In the genomic region with DNA sequence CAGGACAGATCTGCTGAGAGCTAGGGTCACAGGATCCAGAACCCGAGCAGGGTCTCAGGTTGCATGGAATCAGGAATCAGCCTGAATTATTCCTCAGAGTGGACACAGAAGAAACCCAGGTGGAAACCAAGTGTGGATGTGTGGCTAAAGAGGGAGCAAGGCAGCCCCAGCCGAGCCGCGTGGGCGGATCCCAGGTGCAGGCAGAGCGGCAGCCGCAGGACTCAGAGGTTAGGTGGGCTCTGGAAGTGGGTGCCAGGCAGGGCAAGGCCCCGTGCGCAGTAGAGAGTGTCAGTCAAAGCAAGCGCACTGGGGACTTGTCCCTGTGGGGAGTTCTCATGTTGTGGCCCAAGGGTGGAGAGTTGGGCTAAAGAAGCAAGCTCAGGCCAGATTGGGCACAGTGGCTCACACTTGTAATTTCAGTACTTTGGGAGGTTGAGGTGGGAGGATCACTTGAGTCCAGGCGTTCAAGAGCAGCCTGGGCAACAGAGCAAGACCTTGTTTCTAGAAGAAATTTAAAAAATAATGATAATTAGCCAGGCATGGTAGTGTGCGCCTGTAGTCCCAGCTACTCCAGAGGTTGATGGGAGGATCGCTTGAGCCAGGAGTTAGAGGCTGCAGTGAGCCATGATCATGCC, we compare ENCODE assay signal across 28 cellular contexts.
"Had no signal": no experiment of that assay in that cellular context is flagged by ENCODE, and none has a peak within 500 bp of the region (broad histone marks: within the 10 kb centered on the region; RNA-seq: fewer than 3 reads in every experiment).

No MANE protein-coding gene starts in this region.

- H3K4me1 Mint-ChIP-seq: activated CD8-positive, alpha-beta memory T cell treated with anti-CD3 and anti-CD28 coated beads, Interleukin-2, amount 10 ng/mL, durations not matched to agents 7 days and 5 days had no signal

- ATAC-seq: activated CD8-positive, alpha-beta memory T cell treated with anti-CD3 and anti-CD28 coated beads, Interleukin-2, amount 10 ng/mL, durations not matched to agents 7 days and 5 days; activated CD8-positive, alpha-beta T cell treated with anti-CD3 and anti-CD28 coated beads, Interleukin-2, amount 10 ng/mL, durations not matched to agents 7 days and 5 days; body of pancreas; gastroesophageal sphincter; WTC11 had no signal

- H3K27ac ChIP-seq: body of pancreas, epithelial cell of prostate, esophagus squamous epithelium, gastroesophageal sphincter had no signal

- H3K9me3 Mint-ChIP-seq: activated T-helper 1 cell treated with anti-CD3 and anti-CD28 coated beads, Interleukin-12 subunit alpha, Interleukin-12 subunit beta, Interleukin-2, Interleukin-4 antibody, amounts not matched to agents 30 ng/mL and 10 ng/mL and 1 ng/mL, durations not matched to agents 14 hours and 24 hours and 36 hours; activated T-helper 2 cell treated with anti-CD3 and anti-CD28 coated beads, Interferon-gamma antibody, Interleukin-2, Interleukin-4, amounts not matched to agents 10 μg/mL and 5 μg/mL and 100 μg/mL, durations not matched to agents 14 hours and 24 hours and 36 hours; WTC11 had no signal

- H3K27me3 Mint-ChIP-seq: activated CD8-positive, alpha-beta memory T cell treated with anti-CD3 and anti-CD28 coated beads, Interleukin-2, amount 10 ng/mL, durations not matched to agents 7 days and 5 days; activated naive CD8-positive, alpha-beta T cell had no signal

- H3K36me3 Mint-ChIP-seq: activated CD8-positive, alpha-beta memory T cell treated with anti-CD3 and anti-CD28 coated beads, Interleukin-2, amount 10 ng/mL, durations not matched to agents 7 days and 5 days; activated naive CD8-positive, alpha-beta T cell; WTC11 had no signal

- H3K27ac Mint-ChIP-seq: activated CD8-positive, alpha-beta memory T cell treated with anti-CD3 and anti-CD28 coated beads, Interleukin-2, amount 10 ng/mL, durations not matched to agents 7 days and 5 days; activated CD8-positive, alpha-beta T cell treated with anti-CD3 and anti-CD28 coated beads, Interleukin-2, amount 10 ng/mL, durations not matched to agents 7 days and 5 days; activated naive CD8-positive, alpha-beta T cell; activated T-helper 1 cell treated with anti-CD3 and anti-CD28 coated beads, Interleukin-12 subunit alpha, Interleukin-12 subunit beta, Interleukin-2, Interleukin-4 antibody, amounts not matched to agents 30 ng/mL and 10 ng/mL and 1 ng/mL, durations not matched to agents 14 hours and 24 hours and 36 hours; activated T-helper 2 cell treated with anti-CD3 and anti-CD28 coated beads, Interferon-gamma antibody, Interleukin-2, Interleukin-4, amounts not matched to agents 10 μg/mL and 5 μg/mL and 100 μg/mL, durations not matched to agents 14 hours and 24 hours and 36 hours; WTC11 had no signal

- H3K4me3 Mint-ChIP-seq: activated CD8-positive, alpha-beta memory T cell treated with anti-CD3 and anti-CD28 coated beads, Interleukin-2, amount 10 ng/mL, durations not matched to agents 7 days and 5 days; activated CD8-positive, alpha-beta T cell treated with anti-CD3 and anti-CD28 coated beads, Interleukin-2, amount 10 ng/mL, durations not matched to agents 7 days and 5 days; activated naive CD8-positive, alpha-beta T cell; activated T-helper 1 cell treated with anti-CD3 and anti-CD28 coated beads, Interleukin-12 subunit alpha, Interleukin-12 subunit beta, Interleukin-2, Interleukin-4 antibody, amounts not matched to agents 30 ng/mL and 10 ng/mL and 1 ng/mL, durations not matched to agents 14 hours and 24 hours and 36 hours; WTC11 had no signal

- H3K9me3 ChIP-seq: body of pancreas, esophagus squamous epithelium, gastroesophageal sphincter had no signal

- H3K27me3 ChIP-seq: body of pancreas, esophagus squamous epithelium, gastroesophageal sphincter had no signal

- H3K4me3 ChIP-seq: body of pancreas, esophagus squamous epithelium, gastroesophageal sphincter had no signal

- H3K36me3 ChIP-seq: esophagus squamous epithelium, gastroesophageal sphincter had no signal

- DNase-seq: activated CD4-positive, alpha-beta T cell treated with anti-CD3 and anti-CD28 coated beads for 1 hour; activated CD4-positive, alpha-beta T cell treated with anti-CD3 and anti-CD28 coated beads for 4 hours; activated CD4-positive, alpha-beta T cell treated with anti-CD3 and anti-CD28 coated beads, Interleukin-2, amount 50 U/mL, for 1 hour; activated CD4-positive, alpha-beta T cell treated with anti-CD3 and anti-CD28 coated beads, Interleukin-2, amount 50 U/mL, for 48 hours; activated CD8-positive, alpha-beta memory T cell treated with anti-CD3 and anti-CD28 coated beads, Interleukin-2, amount 10 ng/mL, durations not matched to agents 7 days and 5 days; activated CD8-positive, alpha-beta memory T cell treated with anti-CD3 and anti-CD28 coated beads, Interleukin-2, amount 50 U/mL, for 4 hours; activated CD8-positive, alpha-beta T cell treated with anti-CD3 and anti-CD28 coated beads, Interleukin-2, amount 10 ng/mL, durations not matched to agents 7 days and 5 days; activated effector memory CD4-positive, alpha-beta T cell treated with anti-CD3 and anti-CD28 coated beads, Interleukin-2, amount 50 U/mL, for 16 hours; activated naive CD4-positive, alpha-beta T cell treated with anti-CD3 and anti-CD28 coated beads, Interleukin-2, amount 50 U/mL, for 16 hours; activated naive CD4-positive, alpha-beta T cell treated with Interleukin-2 at 50 U/mL for 16 hours; activated T-cell treated with anti-CD3 and anti-CD28 coated beads, Interleukin-2, amount 50 U/mL, for 1 hour; activated T-cell treated with anti-CD3 and anti-CD28 coated beads, Interleukin-2, amount 50 U/mL, for 48 hours; amniotic stem cell; body of pancreas; caudate nucleus; cortex of kidney; dermis blood vessel endothelial cell; effector CD4-positive, alpha-beta T cell; esophagus squamous epithelium; foreskin melanocyte; head of caudate nucleus; T-helper 2 cell had no signal
